In genomic region chr13:18948012-18948663, GRCh38 we compare ENCODE assay signal across 26 cellular contexts.
"Had no signal": no experiment of that assay in that cellular context is flagged by ENCODE, and none has a peak within 500 bp of the region (broad histone marks: within the 10 kb centered on the region; RNA-seq: fewer than 3 reads in every experiment).

No MANE protein-coding gene starts in this region.

- H3K4me3 ChIP-seq: dorsolateral prefrontal cortex, gastroesophageal sphincter, heart left ventricle, mucosa of descending colon, psoas muscle, skin epidermis, thoracic aorta, tibial nerve, vagina had no signal

- H3K4me3 Mint-ChIP-seq: immature natural killer cell; mesothelial cell of epicardium; naive B cell; natural killer cell treated with Interleukin-12 subunit alpha and Interleukin-12 subunit beta and Interleukin-15 and Interleukin-18, amount 100 ng/mL, for 72 hours; neural crest cell; stimulated activated naive B cell treated with anti-CD40 and anti-IgM and Interleukin-4, amounts not matched to agents 10 μg/mL and 1 μg/mL and 100 μg/mL, for 72 hours; stimulated activated naive CD8-positive, alpha-beta T cell treated with anti-CD3 and anti-CD28 coated beads, Interleukin-15, Interleukin-2, amounts not matched to agents 100 ng/mL and 50 ng/mL, for 24 hours had no signal

- H3K36me3 Mint-ChIP-seq: immature natural killer cell; naive B cell; natural killer cell treated with Interleukin-12 subunit alpha and Interleukin-12 subunit beta and Interleukin-15 and Interleukin-18, amount 100 ng/mL, for 72 hours; stimulated activated naive B cell treated with anti-CD40 and anti-IgM and Interleukin-4, amounts not matched to agents 10 μg/mL and 1 μg/mL and 100 μg/mL, for 72 hours had no signal

- H3K27ac Mint-ChIP-seq: immature natural killer cell; mesothelial cell of epicardium; natural killer cell treated with Interleukin-12 subunit alpha and Interleukin-12 subunit beta and Interleukin-15 and Interleukin-18, amount 100 ng/mL, for 72 hours; stimulated activated naive B cell treated with anti-CD40 and anti-IgM and Interleukin-4, amounts not matched to agents 10 μg/mL and 1 μg/mL and 100 μg/mL, for 72 hours; stimulated activated naive CD8-positive, alpha-beta T cell treated with anti-CD3 and anti-CD28 coated beads, Interleukin-15, Interleukin-2, amounts not matched to agents 100 ng/mL and 50 ng/mL, for 24 hours had no signal

- H3K9me3 Mint-ChIP-seq: natural killer cell treated with Interleukin-12 subunit alpha and Interleukin-12 subunit beta and Interleukin-15 and Interleukin-18, amount 100 ng/mL, for 72 hours; neural crest cell; stimulated activated naive CD8-positive, alpha-beta T cell treated with anti-CD3 and anti-CD28 coated beads, Interleukin-15, Interleukin-2, amounts not matched to agents 100 ng/mL and 50 ng/mL, for 24 hours had no signal

- H3K4me1 ChIP-seq: gastroesophageal sphincter, heart left ventricle, psoas muscle, tibial nerve, vagina had no signal

- DNase-seq: cerebellar nuclear complex; effector CD4-positive, alpha-beta T cell; foreskin fibroblast; hippocampal formation; immature natural killer cell; mesenchymal stem cell; naive B cell; psoas muscle; stimulated activated CD4-positive, alpha-beta T cell treated with anti-CD3 and anti-CD28 coated beads, Interleukin-15, amount 100 ng/mL, for 24 hours; stimulated activated CD4-positive, alpha-beta T cell treated with anti-CD3 and anti-CD28 coated beads, Interleukin-2, amount 100 ng/mL, for 48 hours; stimulated activated naive B cell treated with anti-CD40 and anti-IgM and Interleukin-4, amounts not matched to agents 10 μg/mL and 1 μg/mL and 100 μg/mL, for 72 hours had no signal

- H3K27me3 Mint-ChIP-seq: naive B cell; natural killer cell treated with Interleukin-12 subunit alpha and Interleukin-12 subunit beta and Interleukin-15 and Interleukin-18, amount 100 ng/mL, for 72 hours; stimulated activated naive B cell treated with anti-CD40 and anti-IgM and Interleukin-4, amounts not matched to agents 10 μg/mL and 1 μg/mL and 100 μg/mL, for 72 hours; stimulated activated naive CD8-positive, alpha-beta T cell treated with anti-CD3 and anti-CD28 coated beads, Interleukin-15, Interleukin-2, amounts not matched to agents 100 ng/mL and 50 ng/mL, for 24 hours had no signal

- H3K4me1 Mint-ChIP-seq: immature natural killer cell; mesothelial cell of epicardium; neural crest cell; stimulated activated naive B cell treated with anti-CD40 and anti-IgM and Interleukin-4, amounts not matched to agents 10 μg/mL and 1 μg/mL and 100 μg/mL, for 72 hours had no signal

- H3K36me3 ChIP-seq: gastroesophageal sphincter, heart left ventricle, neutrophil, thoracic aorta, tibial nerve, vagina had no signal

- ATAC-seq: gastroesophageal sphincter, heart left ventricle, left lobe of liver, mucosa of descending colon, psoas muscle, right cardiac atrium had no signal

- H3K27ac ChIP-seq: dorsolateral prefrontal cortex, gastroesophageal sphincter, heart left ventricle, neutrophil, psoas muscle, skin epidermis, thoracic aorta, tibial nerve, vagina had no signal

- H3K27me3 ChIP-seq: neutrophil, tibial nerve, vagina had no signal

- H3K9me3 ChIP-seq: gastroesophageal sphincter, heart left ventricle, neutrophil, psoas muscle, thoracic aorta, tibial nerve, vagina had no signal
